ENCODE assay signal across 16 cellular contexts in the genomic region with DNA sequence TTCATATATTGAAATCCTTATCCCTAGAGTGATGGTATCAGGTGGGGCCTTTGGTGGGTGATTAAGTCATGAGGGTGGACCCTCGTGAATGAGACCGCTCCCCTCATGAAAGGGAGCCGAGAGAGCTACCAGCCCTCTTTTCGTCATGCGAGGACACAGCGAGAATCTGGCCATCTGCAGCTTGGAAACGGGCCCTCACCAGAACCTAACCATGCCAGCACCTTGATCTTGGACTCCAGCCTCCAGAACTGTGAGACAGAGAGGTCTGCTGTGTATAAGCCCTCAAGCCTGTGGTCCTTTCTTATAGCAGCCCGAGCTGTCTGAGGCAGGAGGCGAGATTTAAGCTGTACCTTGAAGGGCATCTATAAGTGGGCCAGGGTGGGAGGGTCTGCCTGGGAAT. TPM values are rescaled to one million over a fixed set of nuclear protein-coding genes. Genes with fewer than 3 reads are reported as not detected.
DNase-seq lines count a peak whose midpoint lies in the region; ATAC-seq and TF ChIP-seq lines count a peak whose summit lies in the region.
"Had no signal": no experiment of that assay in that cellular context is flagged by ENCODE, and none has a peak within 500 bp of the region (broad histone marks: within the 10 kb centered on the region; RNA-seq: fewer than 3 reads in every experiment).

No MANE protein-coding gene starts in this region.

- TF ChIP-seq CTCF in heart right ventricle (IDR thresholded peaks at IDR 0.05) (no peak), GM10266 (IDR thresholded peaks at IDR 0.05; ENCODE audit: control insufficient read depth, insufficient read depth, low read depth, missing control alignments) (no peak), body of pancreas (IDR thresholded peaks at IDR 0.05) (no peak)

- intact Hi-C loops in Right ventricle myocardium inferior (cut with DNase I) (no loop called here), heart right ventricle (cut with DNase I) (no loop called here), body of pancreas (cut with DNase I) (no loop called here)

- no peak overlapping the region for H3K27ac ChIP-seq in heart right ventricle
- H3K27ac ChIP-seq in body of pancreas = no peak overlapping the region
- H3K27ac ChIP-seq: 22Rv1; A549; BLaER1 treated with 17β-estradiol and CSF1 and Interleukin-3, amounts not matched to agents 10 nM and 100 nM; C4-2B had no signal

- H3K9me3 ChIP-seq in heart right ventricle = peaks cover 0 to 3% (median 0%) of the 10 kb centered on the region in 11 donors
- no peaks in the 10 kb centered on the region for H3K9me3 ChIP-seq in body of pancreas

- H3K4me1 ChIP-seq in heart right ventricle = peaks cover 0 to 9% (median 0%) of the 10 kb centered on the region in 9 donors
- no peaks in the 10 kb centered on the region for H3K4me1 ChIP-seq in body of pancreas
- H3K4me1 ChIP-seq: A549, Caco-2 had no signal

- H3K27me3 ChIP-seq in heart right ventricle = peaks cover 0 to 52% (median 32%) of the 10 kb centered on the region in 7 donors
- H3K27me3 ChIP-seq in body of pancreas = no peaks in the 10 kb centered on the region

- WGBS in heart right ventricle, 2 donors = 93 to 95% methylated on average over 9 of the region's 9 CpGs
- 52 to 80% methylated on average over 1 to 9 of the region's 9 CpGs for WGBS in body of pancreas, 2 donors

- H3K4me3 ChIP-seq in heart right ventricle (no peak overlapping the region), body of pancreas (no peak overlapping the region)
- H3K4me3 ChIP-seq: A549; BLaER1 treated with 17β-estradiol and CSF1 and Interleukin-3, amounts not matched to agents 10 nM and 100 nM had no signal

- no peak for ATAC-seq in Right ventricle myocardium inferior
- ATAC-seq in heart right ventricle = no peak
- no peak for ATAC-seq in body of pancreas
- ATAC-seq: A549 had no signal

- no peak for TF ChIP-seq POLR2A in body of pancreas (IDR thresholded peaks at IDR 0.05)

- H3K36me3 ChIP-seq in heart right ventricle = no peaks in the 10 kb centered on the region
- H3K36me3 ChIP-seq in body of pancreas (replicated peaks in 1 of 2; ENCODE audit: insufficient read depth in 1 of 2, low read depth in 2 of 2) = no peaks in the 10 kb centered on the region
- H3K36me3 ChIP-seq: BLaER1 treated with 17β-estradiol and CSF1 and Interleukin-3, amounts not matched to agents 10 nM and 100 nM had no signal

- DNase-seq in Right ventricle myocardium inferior (ENCODE audit: missing footprints) (peak; percentile 9), heart right ventricle (no peak), cerebellum (ENCODE audit: low spot score) (peak; percentile 51), GM10266 (ENCODE audit: extremely low spot score) (no peak), body of pancreas (no peak)
- DNase-seq: AML-193; Caco-2; Calu3; CD4-positive, alpha-beta T cell; CD8-positive, alpha-beta T cell; DMS79 treated with DMSO at 0.1 percent for 48 hours; GDM1 had no signal

RNA-seq across cellular contexts. Expression of gene ACSF3, which starts 23.7 kb away (rescaled TPM):
- total RNA-seq in Right ventricle myocardium inferior = 17.0 TPM
- total RNA-seq in heart right ventricle = 10 to 100 TPM; 11.0 to 22.5 (median 17.8) TPM
- 10 to 100 TPM; 14.7 to 36.9 TPM for polyA plus RNA-seq in heart right ventricle
- total RNA-seq in cerebellum = 16.6 TPM
- total RNA-seq in body of pancreas = 10 to 100 TPM; 22.1 to 48.8 TPM

Comparison
In these comparisons a context has a peak if more than half of its experiments do, and no peak if none do; other contexts are left out.
1. DNase-seq: peak in Right ventricle myocardium inferior (single experiment) and cerebellum (single experiment); none in heart right ventricle (0 of 2), GM10266 (single experiment) and body of pancreas (0 of 4).